In the genomic region with DNA sequence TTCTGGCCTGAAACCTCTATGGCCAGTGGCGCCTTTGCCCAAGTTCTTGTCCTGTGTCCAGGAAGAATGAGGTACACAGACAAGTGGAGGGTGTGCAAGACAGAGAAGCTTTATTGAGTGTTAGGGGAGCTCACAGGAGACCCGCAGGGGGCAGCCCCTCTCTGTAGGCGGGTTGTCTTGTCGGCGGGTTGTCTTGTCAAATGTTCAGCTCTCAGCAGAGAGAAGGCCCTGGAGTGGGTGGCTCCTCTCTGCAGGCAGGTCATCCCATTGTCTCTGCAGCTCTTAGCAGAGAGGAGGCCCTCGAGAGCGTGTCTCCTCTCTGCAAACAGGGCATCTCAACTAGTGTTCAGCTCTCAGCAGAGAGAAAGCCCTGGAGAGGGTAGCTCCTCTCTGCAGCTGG, we compare ENCODE assay signal across 1 cellular context.
TF ChIP-seq lines count a peak whose summit lies in the region.

No MANE protein-coding gene starts in this region.

TF ChIP-seq in IMR-90, 13 proteins besides CTCF, POLR2A, EP300 and RAD21:
- TF ChIP-seq CHD1 (IDR thresholded peaks at IDR 0.05; ENCODE audit: low read depth, low read length) (no peak), RFX5 (IDR thresholded peaks at IDR 0.05; ENCODE audit: low read depth, low read length) (no peak)
